ENCODE assay signal across 8 cellular contexts in the genomic region with DNA sequence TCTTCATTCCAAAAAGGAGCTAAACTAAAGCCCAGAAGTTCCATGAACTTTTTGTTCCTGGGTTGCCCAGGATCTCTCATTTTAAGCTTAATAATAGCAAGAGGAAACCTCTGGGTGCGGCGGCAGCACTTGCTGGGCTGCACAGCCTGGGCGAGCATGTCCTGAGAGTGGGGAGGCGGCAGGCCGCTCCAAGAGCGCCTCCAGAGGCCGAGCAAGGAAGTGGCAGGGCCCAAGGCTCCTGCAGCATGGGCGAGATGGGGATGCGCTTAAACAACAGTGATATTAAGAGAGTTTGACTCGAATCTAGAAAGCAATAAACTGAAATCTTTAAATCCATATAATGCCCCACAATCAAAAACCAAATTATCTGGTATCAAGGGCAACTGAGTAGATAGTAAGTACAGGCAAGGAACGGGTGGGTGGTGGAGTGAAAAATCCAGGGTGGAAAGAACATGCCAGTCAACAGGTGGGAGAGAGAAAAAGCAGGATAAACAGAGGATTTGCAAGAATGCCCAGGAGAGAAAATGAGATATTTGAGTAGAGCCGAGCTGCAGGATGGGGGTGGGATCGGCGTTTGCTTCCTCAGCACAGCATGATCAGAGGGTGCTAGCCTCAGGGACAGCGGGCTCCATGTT. TPM values are rescaled to one million over a fixed set of nuclear protein-coding genes. Genes with fewer than 3 reads are reported as not detected.
A peak's percentile ranks its signal among the peaks of the same experiment; 100 is the strongest.
DNase-seq lines count a peak whose midpoint lies in the region; ATAC-seq and TF ChIP-seq lines count a peak whose summit lies in the region.

No MANE protein-coding gene starts in this region.

- no peaks in the 10 kb centered on the region for H3K4me1 ChIP-seq in heart left ventricle

- no peaks in the 10 kb centered on the region for H3K27me3 ChIP-seq in GM06990 (replicated peaks; ENCODE audit: control insufficient read depth, insufficient read depth, low read length)
- no peaks in the 10 kb centered on the region for H3K27me3 ChIP-seq in heart left ventricle

- intact Hi-C loops in heart left ventricle (cut with DNase I) = loop anchor here in 2 of 10 donors (10.0 kb wide), 2 partner anchors 283 to 603 kb away; no protein-coding TSS in a partner anchor

- TF ChIP-seq CTCF in GM06990 (IDR thresholded peaks at IDR 0.05; ENCODE audit: insufficient read depth, low read length, poor library complexity, severe bottlenecking) = peak; percentile 97
- TF ChIP-seq CTCF in WI38 (IDR thresholded peaks at IDR 0.05; ENCODE audit: low read depth, low read length) = peak; percentile 58
- peak; percentile 46 to 77 (median 57) for TF ChIP-seq CTCF in heart left ventricle (IDR thresholded peaks at IDR 0.05)

- no peak for TF ChIP-seq POLR2A in heart left ventricle (IDR thresholded peaks at IDR 0.05)

- ATAC-seq in GM21515 (IDR thresholded peaks at IDR 0.05; ENCODE audit: unreplicated experiment) (peak; percentile 89), heart left ventricle (peak in 3 of 4 donors; percentile 50 to 71 (median 57))

- 34 to 39% (median 36%) methylated on average over 15 of the region's 15 CpGs for WGBS in heart left ventricle, 4 donors

- no peak overlapping the region for H3K4me3 ChIP-seq in GM06990 (replicated peaks; ENCODE audit: low read depth, low read length)
- H3K4me3 ChIP-seq in WI38 (ENCODE audit: low read depth, low read length) = no peak overlapping the region
- H3K4me3 ChIP-seq in heart left ventricle = no peak overlapping the region

- H3K27ac ChIP-seq in heart left ventricle = no peak overlapping the region

- no peaks in the 10 kb centered on the region for H3K36me3 ChIP-seq in GM06990 (ENCODE audit: control insufficient read depth, insufficient read depth, low read length)
- H3K36me3 ChIP-seq in heart left ventricle = no peaks in the 10 kb centered on the region

- no peaks in the 10 kb centered on the region for H3K9me3 ChIP-seq in heart left ventricle

- DNase-seq in GM06990 (ENCODE audit: extremely low read depth, insufficient read length) = peak; percentile 30
- DNase-seq in HT1080 (ENCODE audit: low read depth) = peak; percentile 60
- no peak for DNase-seq in heart left ventricle
- DNase-seq in stimulated activated CD8-positive, alpha-beta memory T cell treated with anti-CD3 and anti-CD28 coated beads, Interleukin-2, amount 100 ng/mL, for 48 hours (ENCODE audit: low read depth in 2 of 2) = peak; percentile 4 to 11
- no peak for DNase-seq in activated CD8-positive, alpha-beta memory T cell treated with anti-CD3 and anti-CD28 coated beads for 24 hours
- no peak for DNase-seq in NCI-H345 (lab: John Stamatoyannopoulos, UW)

RNA-seq across cellular contexts. Expression of gene TNR, which starts 14.1 kb away (rescaled TPM):
- total RNA-seq in HT1080 (2014; rRNA removed; shearing (Covaris generic)) = not detected in 2 replicates
- polyA plus RNA-seq in HT1080 (2015; cell fraction: cytosol; rRNA removed) = not detected in 2 replicates
- not detected in 2 replicates for polyA plus RNA-seq in HT1080 (2015; cell fraction: nucleus; rRNA removed)
- total RNA-seq in heart left ventricle = under 1 TPM in 1 of 9 donors, not detected in 8; 0.17 TPM
- under 1 TPM in 1 of 2 donors, not detected in 1; 0.01 TPM for polyA plus RNA-seq in heart left ventricle

Comparison
In these comparisons a context has a peak if more than half of its experiments do, and no peak if none do; other contexts are left out.
1. DNase-seq: peak in GM06990 (single experiment), HT1080 (single experiment) and stimulated activated CD8-positive, alpha-beta memory T cell treated with anti-CD3 and anti-CD28 coated beads, Interleukin-2, amount 100 ng/mL, for 48 hours (2 of 2); none in heart left ventricle (0 of 5), activated CD8-positive, alpha-beta memory T cell treated with anti-CD3 and anti-CD28 coated beads for 24 hours (single experiment) and NCI-H345 (single experiment).
2. Peak in every context shown above with its lines, with median percentiles within 50 percentile points of each other: CTCF ChIP-seq.